1 cellular context compared by ENCODE assay signal in the genomic region with DNA sequence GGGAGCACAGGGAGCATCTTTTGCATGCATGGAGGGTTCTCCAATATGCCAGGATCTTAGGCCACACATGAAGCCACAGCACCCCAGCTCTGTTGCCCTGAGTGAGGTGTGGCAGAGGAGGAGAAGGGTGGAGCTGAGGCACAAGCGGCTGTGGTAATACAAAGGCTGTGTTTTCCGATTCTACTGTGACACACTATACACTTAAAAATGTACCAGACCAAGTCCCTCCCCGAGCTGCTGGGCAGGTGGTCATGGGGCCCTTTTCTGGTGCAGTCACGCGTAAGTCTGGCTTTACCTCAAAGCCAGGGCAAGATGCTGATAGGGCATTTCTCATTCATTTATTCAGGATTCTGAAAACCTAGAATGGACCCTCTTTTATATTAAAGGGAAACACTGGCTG.
TF ChIP-seq lines count a peak whose summit lies in the region.

No MANE protein-coding gene starts in this region.

TF ChIP-seq in WTC11, 78 proteins besides CTCF, POLR2A, EP300 and RAD21 (continued from another document):
- TF ChIP-seq, protein P1, sequence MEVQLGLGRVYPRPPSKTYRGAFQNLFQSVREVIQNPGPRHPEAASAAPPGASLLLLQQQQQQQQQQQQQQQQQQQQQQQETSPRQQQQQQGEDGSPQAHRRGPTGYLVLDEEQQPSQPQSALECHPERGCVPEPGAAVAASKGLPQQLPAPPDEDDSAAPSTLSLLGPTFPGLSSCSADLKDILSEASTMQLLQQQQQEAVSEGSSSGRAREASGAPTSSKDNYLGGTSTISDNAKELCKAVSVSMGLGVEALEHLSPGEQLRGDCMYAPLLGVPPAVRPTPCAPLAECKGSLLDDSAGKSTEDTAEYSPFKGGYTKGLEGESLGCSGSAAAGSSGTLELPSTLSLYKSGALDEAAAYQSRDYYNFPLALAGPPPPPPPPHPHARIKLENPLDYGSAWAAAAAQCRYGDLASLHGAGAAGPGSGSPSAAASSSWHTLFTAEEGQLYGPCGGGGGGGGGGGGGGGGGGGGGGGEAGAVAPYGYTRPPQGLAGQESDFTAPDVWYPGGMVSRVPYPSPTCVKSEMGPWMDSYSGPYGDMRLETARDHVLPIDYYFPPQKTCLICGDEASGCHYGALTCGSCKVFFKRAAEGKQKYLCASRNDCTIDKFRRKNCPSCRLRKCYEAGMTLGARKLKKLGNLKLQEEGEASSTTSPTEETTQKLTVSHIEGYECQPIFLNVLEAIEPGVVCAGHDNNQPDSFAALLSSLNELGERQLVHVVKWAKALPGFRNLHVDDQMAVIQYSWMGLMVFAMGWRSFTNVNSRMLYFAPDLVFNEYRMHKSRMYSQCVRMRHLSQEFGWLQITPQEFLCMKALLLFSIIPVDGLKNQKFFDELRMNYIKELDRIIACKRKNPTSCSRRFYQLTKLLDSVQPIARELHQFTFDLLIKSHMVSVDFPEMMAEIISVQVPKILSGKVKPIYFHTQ (CRISPR knock-in tag; IDR thresholded peaks at IDR 0.05), result no peak
- TF ChIP-seq FOXP1 (CRISPR knock-in tag; IDR thresholded peaks at IDR 0.05; ENCODE audit: borderline replicate concordance), result no peak
- TF ChIP-seq, protein P2, sequence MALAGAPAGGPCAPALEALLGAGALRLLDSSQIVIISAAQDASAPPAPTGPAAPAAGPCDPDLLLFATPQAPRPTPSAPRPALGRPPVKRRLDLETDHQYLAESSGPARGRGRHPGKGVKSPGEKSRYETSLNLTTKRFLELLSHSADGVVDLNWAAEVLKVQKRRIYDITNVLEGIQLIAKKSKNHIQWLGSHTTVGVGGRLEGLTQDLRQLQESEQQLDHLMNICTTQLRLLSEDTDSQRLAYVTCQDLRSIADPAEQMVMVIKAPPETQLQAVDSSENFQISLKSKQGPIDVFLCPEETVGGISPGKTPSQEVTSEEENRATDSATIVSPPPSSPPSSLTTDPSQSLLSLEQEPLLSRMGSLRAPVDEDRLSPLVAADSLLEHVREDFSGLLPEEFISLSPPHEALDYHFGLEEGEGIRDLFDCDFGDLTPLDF (CRISPR knock-in tag; IDR thresholded peaks at IDR 0.05), result no peak
- TF ChIP-seq, protein P3, sequence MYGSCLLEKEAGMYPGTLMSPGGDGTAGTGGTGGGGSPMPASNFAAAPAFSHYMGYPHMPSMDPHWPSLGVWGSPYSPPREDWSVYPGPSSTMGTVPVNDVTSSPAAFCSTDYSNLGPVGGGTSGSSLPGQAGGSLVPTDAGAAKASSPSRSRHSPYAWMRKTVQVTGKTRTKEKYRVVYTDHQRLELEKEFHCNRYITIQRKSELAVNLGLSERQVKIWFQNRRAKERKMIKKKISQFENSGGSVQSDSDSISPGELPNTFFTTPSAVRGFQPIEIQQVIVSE (CRISPR knock-in tag; IDR thresholded peaks at IDR 0.05; ENCODE audit: borderline replicate concordance), result no peak
- no peak for TF ChIP-seq NR2C2 (CRISPR knock-in tag; IDR thresholded peaks at IDR 0.05)
- no peak for TF ChIP-seq NFE2L1 (CRISPR knock-in tag; IDR thresholded peaks at IDR 0.05)
- TF ChIP-seq, protein P4, sequence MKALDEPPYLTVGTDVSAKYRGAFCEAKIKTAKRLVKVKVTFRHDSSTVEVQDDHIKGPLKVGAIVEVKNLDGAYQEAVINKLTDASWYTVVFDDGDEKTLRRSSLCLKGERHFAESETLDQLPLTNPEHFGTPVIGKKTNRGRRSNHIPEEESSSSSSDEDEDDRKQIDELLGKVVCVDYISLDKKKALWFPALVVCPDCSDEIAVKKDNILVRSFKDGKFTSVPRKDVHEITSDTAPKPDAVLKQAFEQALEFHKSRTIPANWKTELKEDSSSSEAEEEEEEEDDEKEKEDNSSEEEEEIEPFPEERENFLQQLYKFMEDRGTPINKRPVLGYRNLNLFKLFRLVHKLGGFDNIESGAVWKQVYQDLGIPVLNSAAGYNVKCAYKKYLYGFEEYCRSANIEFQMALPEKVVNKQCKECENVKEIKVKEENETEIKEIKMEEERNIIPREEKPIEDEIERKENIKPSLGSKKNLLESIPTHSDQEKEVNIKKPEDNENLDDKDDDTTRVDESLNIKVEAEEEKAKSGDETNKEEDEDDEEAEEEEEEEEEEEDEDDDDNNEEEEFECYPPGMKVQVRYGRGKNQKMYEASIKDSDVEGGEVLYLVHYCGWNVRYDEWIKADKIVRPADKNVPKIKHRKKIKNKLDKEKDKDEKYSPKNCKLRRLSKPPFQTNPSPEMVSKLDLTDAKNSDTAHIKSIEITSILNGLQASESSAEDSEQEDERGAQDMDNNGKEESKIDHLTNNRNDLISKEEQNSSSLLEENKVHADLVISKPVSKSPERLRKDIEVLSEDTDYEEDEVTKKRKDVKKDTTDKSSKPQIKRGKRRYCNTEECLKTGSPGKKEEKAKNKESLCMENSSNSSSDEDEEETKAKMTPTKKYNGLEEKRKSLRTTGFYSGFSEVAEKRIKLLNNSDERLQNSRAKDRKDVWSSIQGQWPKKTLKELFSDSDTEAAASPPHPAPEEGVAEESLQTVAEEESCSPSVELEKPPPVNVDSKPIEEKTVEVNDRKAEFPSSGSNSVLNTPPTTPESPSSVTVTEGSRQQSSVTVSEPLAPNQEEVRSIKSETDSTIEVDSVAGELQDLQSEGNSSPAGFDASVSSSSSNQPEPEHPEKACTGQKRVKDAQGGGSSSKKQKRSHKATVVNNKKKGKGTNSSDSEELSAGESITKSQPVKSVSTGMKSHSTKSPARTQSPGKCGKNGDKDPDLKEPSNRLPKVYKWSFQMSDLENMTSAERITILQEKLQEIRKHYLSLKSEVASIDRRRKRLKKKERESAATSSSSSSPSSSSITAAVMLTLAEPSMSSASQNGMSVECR (CRISPR knock-in tag; IDR thresholded peaks at IDR 0.05; ENCODE audit: borderline replicate concordance), result no peak
- no peak for TF ChIP-seq NR3C1 (CRISPR knock-in tag; conservative IDR thresholded peaks at IDR 0.05; ENCODE audit: low read depth)
- TF ChIP-seq, protein P5, sequence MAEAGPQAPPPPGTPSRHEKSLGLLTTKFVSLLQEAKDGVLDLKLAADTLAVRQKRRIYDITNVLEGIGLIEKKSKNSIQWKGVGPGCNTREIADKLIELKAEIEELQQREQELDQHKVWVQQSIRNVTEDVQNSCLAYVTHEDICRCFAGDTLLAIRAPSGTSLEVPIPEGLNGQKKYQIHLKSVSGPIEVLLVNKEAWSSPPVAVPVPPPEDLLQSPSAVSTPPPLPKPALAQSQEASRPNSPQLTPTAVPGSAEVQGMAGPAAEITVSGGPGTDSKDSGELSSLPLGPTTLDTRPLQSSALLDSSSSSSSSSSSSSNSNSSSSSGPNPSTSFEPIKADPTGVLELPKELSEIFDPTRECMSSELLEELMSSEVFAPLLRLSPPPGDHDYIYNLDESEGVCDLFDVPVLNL (CRISPR knock-in tag; IDR thresholded peaks at IDR 0.05; ENCODE audit: borderline replicate concordance, low read depth), result no peak
